ENCODE assay signal across 10 cellular contexts in genomic region chr2:71072492-71072891, GRCh38. TPM values are rescaled to one million over a fixed set of nuclear protein-coding genes. Genes with fewer than 3 reads are reported as not detected.
DNase-seq lines count a peak whose midpoint lies in the region; ATAC-seq and TF ChIP-seq lines count a peak whose summit lies in the region.
"Had no signal": no experiment of that assay in that cellular context is flagged by ENCODE, and none has a peak within 500 bp of the region (broad histone marks: within the 10 kb centered on the region; RNA-seq: fewer than 3 reads in every experiment).

No MANE protein-coding gene starts in this region.

- H3K4me1 ChIP-seq in esophagus (ENCODE audit: control insufficient read depth in 2 of 2, insufficient read depth in 2 of 2, low read length in 1 of 2): peaks cover 9 to 23% of the 10 kb centered on the region in 2 donors

- H3K9ac ChIP-seq in SU-DHL-6 (ENCODE audit: low read length): peak overlapping the region; percentile 88

- no peaks in the 10 kb centered on the region for H3K9me3 ChIP-seq in SU-DHL-6 (ENCODE audit: insufficient read depth, low read length)
- no peaks in the 10 kb centered on the region for H3K9me3 ChIP-seq in esophagus (ENCODE audit: control insufficient read depth in 2 of 2, insufficient read depth in 1 of 2, low read depth in 1 of 2, low read length in 1 of 2)

- H3K79me2 ChIP-seq in SU-DHL-6 (ENCODE audit: insufficient read depth, low read length): peaks cover 39% of the 10 kb centered on the region

- ATAC-seq in stimulated activated naive B cell treated with anti-CD40 and anti-IgM and Interleukin-4, amounts not matched to agents 10 μg/mL and 1 μg/mL and 100 μg/mL, for 72 hours (replicated peaks): no peak
- no peak for ATAC-seq in HG02588 (IDR thresholded peaks at IDR 0.05; ENCODE audit: unreplicated experiment)
- no peak for ATAC-seq in GM19351 (IDR thresholded peaks at IDR 0.05; ENCODE audit: unreplicated experiment)

- no peak for TF ChIP-seq CTCF in SU-DHL-6 (IDR thresholded peaks at IDR 0.05; ENCODE audit: insufficient read depth, low read length, poor library complexity, severe bottlenecking)

- H3K27ac ChIP-seq in SU-DHL-6 (ENCODE audit: low read depth, low read length): peak overlapping the region; percentile 60
- peak overlapping the region; percentile 90 to 96 for H3K27ac ChIP-seq in esophagus (ENCODE audit: low read depth in 2 of 2, low read length in 1 of 2)

- no peaks in the 10 kb centered on the region for H4K20me1 ChIP-seq in SU-DHL-6 (ENCODE audit: low read depth, low read length)

- H3K4me1 Mint-ChIP-seq in T-helper 1 cell treated with Interleukin-12 subunit alpha and Interleukin-12 subunit beta and Interleukin-4 antibody, amounts not matched to agents 30 μg/mL and 1 μg/mL, for 36 hours (ENCODE audit: low read depth): peaks cover 61% of the 10 kb centered on the region
- peaks cover 47 to 70% of the 10 kb centered on the region in 2 donors for H3K4me1 Mint-ChIP-seq in stimulated activated naive B cell treated with anti-CD40 and anti-IgM and Interleukin-4, amounts not matched to agents 10 μg/mL and 1 μg/mL and 100 μg/mL, for 72 hours

- H3K27me3 ChIP-seq in SU-DHL-6 (ENCODE audit: low read length) (no peaks in the 10 kb centered on the region), esophagus (ENCODE audit: control insufficient read depth in 1 of 2, insufficient read depth in 2 of 2, low read length in 2 of 2) (no peaks in the 10 kb centered on the region)

- no peaks in the 10 kb centered on the region for H3K9me3 Mint-ChIP-seq in T-helper 1 cell treated with Interleukin-12 subunit alpha and Interleukin-12 subunit beta and Interleukin-4 antibody, amounts not matched to agents 30 μg/mL and 1 μg/mL, for 36 hours
- no peaks in the 10 kb centered on the region for H3K9me3 Mint-ChIP-seq in stimulated activated naive B cell treated with anti-CD40 and anti-IgM and Interleukin-4, amounts not matched to agents 10 μg/mL and 1 μg/mL and 100 μg/mL, for 72 hours

- 58 to 62% methylated on average over 4 of the region's 4 CpGs for WGBS in esophagus, 2 donors

- 0 out of 2 replicates have a peak, but pooled peaks cover 12% of the 10 kb centered on the region for H3F3A ChIP-seq in SU-DHL-6 (ENCODE audit: insufficient read depth)

- H3K36me3 Mint-ChIP-seq in T-helper 1 cell treated with Interleukin-12 subunit alpha and Interleukin-12 subunit beta and Interleukin-4 antibody, amounts not matched to agents 30 μg/mL and 1 μg/mL, for 36 hours (ENCODE audit: low read depth): peaks cover 37% of the 10 kb centered on the region
- H3K36me3 Mint-ChIP-seq in stimulated activated naive B cell treated with anti-CD40 and anti-IgM and Interleukin-4, amounts not matched to agents 10 μg/mL and 1 μg/mL and 100 μg/mL, for 72 hours: peaks cover 37 to 64% of the 10 kb centered on the region in 2 donors

- H3K27me3 Mint-ChIP-seq in T-helper 1 cell treated with Interleukin-12 subunit alpha and Interleukin-12 subunit beta and Interleukin-4 antibody, amounts not matched to agents 30 μg/mL and 1 μg/mL, for 36 hours (ENCODE audit: low read depth): no peaks in the 10 kb centered on the region
- no peaks in the 10 kb centered on the region for H3K27me3 Mint-ChIP-seq in stimulated activated naive B cell treated with anti-CD40 and anti-IgM and Interleukin-4, amounts not matched to agents 10 μg/mL and 1 μg/mL and 100 μg/mL, for 72 hours

- peak overlapping the region; percentile 83 for H3K4me3 Mint-ChIP-seq in T-helper 1 cell treated with Interleukin-12 subunit alpha and Interleukin-12 subunit beta and Interleukin-4 antibody, amounts not matched to agents 30 μg/mL and 1 μg/mL, for 36 hours
- peak overlapping the region; percentile 91 to 93 for H3K4me3 Mint-ChIP-seq in stimulated activated naive B cell treated with anti-CD40 and anti-IgM and Interleukin-4, amounts not matched to agents 10 μg/mL and 1 μg/mL and 100 μg/mL, for 72 hours

- DNase-seq in T-helper 1 cell (no peak), RPMI8226 (no peak)
- no peak for DNase-seq in stimulated activated naive B cell treated with anti-CD40 and anti-IgM and Interleukin-4, amounts not matched to agents 10 μg/mL and 1 μg/mL and 100 μg/mL, for 72 hours
- DNase-seq: 8988T, NCI-H446 treated with DMSO at 0.1 percent for 48 hours had no signal

- H3K36me3 ChIP-seq in SU-DHL-6 (ENCODE audit: low read length) (peaks cover 9% of the 10 kb centered on the region; the same call in 1 of the 2 replicates), esophagus (ENCODE audit: control insufficient read depth in 2 of 2, insufficient read depth in 2 of 2, low read length in 1 of 2) (peaks cover 14 to 24% of the 10 kb centered on the region in 2 donors)

- H3K27ac Mint-ChIP-seq in T-helper 1 cell treated with Interleukin-12 subunit alpha and Interleukin-12 subunit beta and Interleukin-4 antibody, amounts not matched to agents 30 μg/mL and 1 μg/mL, for 36 hours: peak overlapping the region; percentile 83
- peak overlapping the region; percentile 97 for H3K27ac Mint-ChIP-seq in stimulated activated naive B cell treated with anti-CD40 and anti-IgM and Interleukin-4, amounts not matched to agents 10 μg/mL and 1 μg/mL and 100 μg/mL, for 72 hours

- H3K9me2 ChIP-seq in SU-DHL-6 (replicated peaks; ENCODE audit: insufficient read depth, low read length): no peaks in the 10 kb centered on the region

- peak overlapping the region; percentile 84 for H3K4me2 ChIP-seq in SU-DHL-6 (ENCODE audit: low read depth, low read length, poor library complexity, severe bottlenecking)

- H3K4me3 ChIP-seq in SU-DHL-6 (ENCODE audit: insufficient read depth, low read length, poor library complexity, severe bottlenecking) (no peak overlapping the region), esophagus (ENCODE audit: low read depth in 1 of 2, low read length in 2 of 2) (no peak overlapping the region)

- H2AFZ ChIP-seq in SU-DHL-6 (ENCODE audit: low read depth, low read length, severe bottlenecking): no peak overlapping the region

RNA-seq across cellular contexts. Expression of gene NAGK, which starts 4.0 kb away (rescaled TPM):
- 100 to 1,000 TPM; 356 to 374 TPM for polyA plus RNA-seq in esophagus

RNA-seq across cellular contexts. Expression of gene MCEE, which starts 57.5 kb away (rescaled TPM):
- polyA plus RNA-seq in esophagus: 10 to 100 TPM; 37.0 to 41.2 TPM

RNA-seq across cellular contexts. Expression of gene MPHOSPH10, which starts 57.9 kb away (rescaled TPM):
- 10 to 100 TPM; 29.3 to 40.5 TPM for polyA plus RNA-seq in esophagus
